ENCODE assay signal across 26 cellular contexts in the genomic region with DNA sequence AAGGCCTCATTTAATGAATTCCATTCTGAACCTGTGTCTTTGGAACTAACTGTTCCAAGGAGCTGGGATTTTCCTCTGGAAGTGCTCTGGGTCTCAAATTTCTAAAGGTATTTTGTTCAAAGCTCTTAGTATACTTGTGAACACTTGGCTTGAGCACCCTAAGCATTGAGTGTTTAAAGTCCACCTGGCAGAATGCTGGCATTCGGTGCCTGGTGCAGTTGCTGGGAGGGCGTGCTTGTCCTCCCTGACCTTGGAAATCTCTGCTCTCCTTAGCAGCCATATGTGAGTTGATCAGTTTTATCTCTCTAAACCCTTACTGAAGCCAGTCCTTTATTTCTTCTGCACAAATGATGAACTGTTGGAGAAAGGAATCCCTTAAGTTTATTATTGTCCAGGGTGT. TPM values are rescaled to one million over a fixed set of nuclear protein-coding genes. Genes with fewer than 3 reads are reported as not detected.
DNase-seq lines count a peak whose midpoint lies in the region; ATAC-seq and TF ChIP-seq lines count a peak whose summit lies in the region.
"Had no signal": no experiment of that assay in that cellular context is flagged by ENCODE, and none has a peak within 500 bp of the region (broad histone marks: within the 10 kb centered on the region; RNA-seq: fewer than 3 reads in every experiment).

No MANE protein-coding gene starts in this region.

- no peak for TF ChIP-seq CTCF in body of pancreas (IDR thresholded peaks at IDR 0.05)
- no peak for TF ChIP-seq CTCF in right lobe of liver (IDR thresholded peaks at IDR 0.05)
- TF ChIP-seq CTCF in psoas muscle (IDR thresholded peaks at IDR 0.05): no peak
- TF ChIP-seq CTCF in tibial nerve (IDR thresholded peaks at IDR 0.05): no peak

- TF ChIP-seq POLR2A in body of pancreas (IDR thresholded peaks at IDR 0.05) (no peak), right lobe of liver (IDR thresholded peaks at IDR 0.05) (no peak), tibial nerve (IDR thresholded peaks at IDR 0.05) (no peak)

- 6 to 33% methylated on average over 2 of the region's 2 CpGs for WGBS in body of pancreas, 2 donors
- 20% methylated on average over 2 of the region's 2 CpGs for WGBS in right lobe of liver (ENCODE audit: insufficient coverage, low coverage, low lambda C conversion rate, missing lambda C conversion rate)
- WGBS in psoas muscle, 3 donors: 21 to 47% (median 26%) methylated on average over 2 of the region's 2 CpGs
- WGBS in tibial nerve, 2 donors: 74 to 82% methylated on average over 2 of the region's 2 CpGs

- ATAC-seq in body of pancreas (no peak), right lobe of liver (peak; percentile 36 to 63 (median 56)), psoas muscle (no peak), GM19324 (IDR thresholded peaks at IDR 0.05; ENCODE audit: low FRiP score, unreplicated experiment) (no peak)
- ATAC-seq: SK-N-SH treated with all-trans-retinoic acid at 6 μM for 48 hours had no signal

- no peak overlapping the region for H3K4me3 ChIP-seq in body of pancreas
- H3K4me3 ChIP-seq in right lobe of liver: peak overlapping the region; percentile 71 to 93 (median 85)
- peak overlapping the region; percentile 76 for H3K4me3 ChIP-seq in psoas muscle
- H3K4me3 ChIP-seq in tibial nerve: no peak overlapping the region
- H3K4me3 ChIP-seq: ovary, skin epidermis had no signal

- H3K4me1 ChIP-seq in body of pancreas (peaks cover 49% of the 10 kb centered on the region), right lobe of liver (peaks cover 0 to 55% (median 19%) of the 10 kb centered on the region in 4 donors), psoas muscle (peaks cover 45% of the 10 kb centered on the region), tibial nerve (peaks cover 0 to 42% (median 12%) of the 10 kb centered on the region in 4 donors)

- no peak for TF ChIP-seq EP300 in tibial nerve (IDR thresholded peaks at IDR 0.05)

- H3K27me3 ChIP-seq in body of pancreas (no peaks in the 10 kb centered on the region), right lobe of liver (no peaks in the 10 kb centered on the region), psoas muscle (ENCODE audit: insufficient read depth in 3 of 3, low read length in 2 of 3) (no peaks in the 10 kb centered on the region), tibial nerve (no peaks in the 10 kb centered on the region)
- H3K27me3 ChIP-seq: ovary had no signal

- H3K9me3 ChIP-seq in body of pancreas (no peaks in the 10 kb centered on the region), right lobe of liver (no peaks in the 10 kb centered on the region), psoas muscle (no peaks in the 10 kb centered on the region), tibial nerve (no peaks in the 10 kb centered on the region)
- H3K9me3 ChIP-seq: ovary had no signal

- H3K36me3 ChIP-seq in body of pancreas (replicated peaks in 1 of 2; ENCODE audit: insufficient read depth in 1 of 2, low read depth in 2 of 2): peaks cover 6 to 8% of the 10 kb centered on the region in 2 donors
- H3K36me3 ChIP-seq in right lobe of liver: peaks cover 0 to 18% (median 7%) of the 10 kb centered on the region in 4 donors
- peaks cover 2 to 13% of the 10 kb centered on the region in 2 donors for H3K36me3 ChIP-seq in psoas muscle (ENCODE audit: insufficient read depth in 1 of 2, low read depth in 1 of 2)
- peaks cover 0 to 19% (median 0%) of the 10 kb centered on the region in 3 donors for H3K36me3 ChIP-seq in tibial nerve
- H3K36me3 ChIP-seq: ovary had no signal

- DNase-seq in DMS79 treated with DMSO at 0.1 percent for 48 hours (lab: John Stamatoyannopoulos, UW) (peak; percentile 58), body of pancreas (peak; percentile 37 to 68 (median 47)), right lobe of liver (peak in 2 of 3 donors; percentile 75 to 80), psoas muscle (no peak), tibial nerve (ENCODE audit: low spot score in 2 of 2) (no peak)
- DNase-seq in stimulated activated naive CD4-positive, alpha-beta T cell treated with Interleukin-2 at 50 U/mL for 16 hours (lab: John Stamatoyannopoulos, UW): no peak
- DNase-seq in activated naive CD4-positive, alpha-beta T cell treated with Interleukin-2 at 50 U/mL for 16 hours: no peak
- DNase-seq: activated B cell treated with CpG ODN at 0.5 μM for 24 hours; activated CD4-positive, alpha-beta memory T cell treated with anti-CD3 and anti-CD28 coated beads for 36 hours; activated naive CD4-positive, alpha-beta T cell; activated T-cell treated with anti-CD3 and anti-CD28 coated beads for 4 hours; aorta; CD4-positive, alpha-beta memory T cell; DND-41; KG1; kidney glomerular epithelial cell; NCI-H187; NCI-H345; NK-92 treated with Interleukin-12 subunit alpha and Interleukin-12 subunit beta, amount 100 ng/mL, for 24 hours; ovary; stimulated activated CD4-positive, alpha-beta T cell treated with anti-CD3 and anti-CD28 coated beads, Interleukin-2, amount 100 ng/mL, for 48 hours; T-helper 9 cell had no signal

- intact Hi-C loops in body of pancreas (cut with DNase I): no loop called here
- intact Hi-C loops in right lobe of liver (cut with DNase I): no loop called here
- intact Hi-C loops in psoas muscle (cut with DNase I): loop anchor here in 1 of 2 donors (10.0 kb wide), 1 partner anchor 546 kb away; no protein-coding TSS in a partner anchor

- H3K27ac ChIP-seq in body of pancreas (peak overlapping the region in 3 of 4 donors; percentile 48 to 95 (median 88)), right lobe of liver (peak overlapping the region; percentile 29 to 96 (median 94)), psoas muscle (peak overlapping the region; percentile 42), tibial nerve (no peak overlapping the region)
- H3K27ac ChIP-seq: ovary, RWPE1, skin epidermis had no signal

RNA-seq across cellular contexts. Expression of a gene that starts 3.0 kb away (rescaled TPM):
- total RNA-seq in body of pancreas (10 to 100 TPM; 19.5 to 37.9 TPM), right lobe of liver (100 to 1,000 TPM in 3 of 6 experiments, 10 to 100 TPM in 3; 41.8 to 140 (median 86.6) TPM), psoas muscle (10 to 100 TPM in 1 of 4 donors, 1 to 10 TPM in 3; 8.8 to 12.4 (median 9.5) TPM), tibial nerve (10 to 100 TPM; 24.3 to 40.5 (median 31.9) TPM)
- polyA plus RNA-seq in psoas muscle: 1 to 10 TPM; 4.1 to 5.7 (median 5.0) TPM
- total RNA-seq: activated CD4-positive, alpha-beta memory T cell treated with anti-CD3 and anti-CD28 coated beads for 36 hours; CD4-positive, alpha-beta memory T cell had no signal

RNA-seq across cellular contexts. Expression of a gene that starts 35.6 kb away (rescaled TPM):
- total RNA-seq in body of pancreas (10 to 100 TPM in 1 of 2 donors, 1 to 10 TPM in 1; 5.2 to 71.5 TPM), right lobe of liver (10 to 100 TPM; 14.5 to 83.6 (median 35.2) TPM), psoas muscle (1 to 10 TPM; 2.7 to 6.4 (median 4.0) TPM), tibial nerve (10 to 100 TPM; 32.2 to 81.8 (median 36.5) TPM)
- 1 to 10 TPM; 1.7 to 3.8 (median 2.7) TPM for polyA plus RNA-seq in psoas muscle
- total RNA-seq: activated CD4-positive, alpha-beta memory T cell treated with anti-CD3 and anti-CD28 coated beads for 36 hours; CD4-positive, alpha-beta memory T cell had no signal
- polyA plus RNA-seq: CD4-positive, alpha-beta memory T cell had no signal

Comparison
In these comparisons a context has a peak if more than half of its experiments do, and no peak if none do; other contexts are left out.
1. DNase-seq: peak in DMS79 treated with DMSO at 0.1 percent for 48 hours (single experiment), body of pancreas (4 of 4) and right lobe of liver (2 of 3); none in psoas muscle (0 of 2), tibial nerve (0 of 2), stimulated activated naive CD4-positive, alpha-beta T cell treated with Interleukin-2 at 50 U/mL for 16 hours (single experiment) and activated naive CD4-positive, alpha-beta T cell treated with Interleukin-2 at 50 U/mL for 16 hours (single experiment).
2. ATAC-seq: peak in right lobe of liver (4 of 4); none in body of pancreas (single experiment), psoas muscle (0 of 4) and GM19324 (single experiment).
3. H3K27ac ChIP-seq: peak in body of pancreas (3 of 4), right lobe of liver (3 of 3) and psoas muscle (single experiment); none in tibial nerve (0 of 4).
4. H3K4me3 ChIP-seq: peak in right lobe of liver (3 of 3) and psoas muscle (single experiment); none in body of pancreas (0 of 2) and tibial nerve (0 of 4).